ENCODE assay signal across 8 cellular contexts in the genomic region with DNA sequence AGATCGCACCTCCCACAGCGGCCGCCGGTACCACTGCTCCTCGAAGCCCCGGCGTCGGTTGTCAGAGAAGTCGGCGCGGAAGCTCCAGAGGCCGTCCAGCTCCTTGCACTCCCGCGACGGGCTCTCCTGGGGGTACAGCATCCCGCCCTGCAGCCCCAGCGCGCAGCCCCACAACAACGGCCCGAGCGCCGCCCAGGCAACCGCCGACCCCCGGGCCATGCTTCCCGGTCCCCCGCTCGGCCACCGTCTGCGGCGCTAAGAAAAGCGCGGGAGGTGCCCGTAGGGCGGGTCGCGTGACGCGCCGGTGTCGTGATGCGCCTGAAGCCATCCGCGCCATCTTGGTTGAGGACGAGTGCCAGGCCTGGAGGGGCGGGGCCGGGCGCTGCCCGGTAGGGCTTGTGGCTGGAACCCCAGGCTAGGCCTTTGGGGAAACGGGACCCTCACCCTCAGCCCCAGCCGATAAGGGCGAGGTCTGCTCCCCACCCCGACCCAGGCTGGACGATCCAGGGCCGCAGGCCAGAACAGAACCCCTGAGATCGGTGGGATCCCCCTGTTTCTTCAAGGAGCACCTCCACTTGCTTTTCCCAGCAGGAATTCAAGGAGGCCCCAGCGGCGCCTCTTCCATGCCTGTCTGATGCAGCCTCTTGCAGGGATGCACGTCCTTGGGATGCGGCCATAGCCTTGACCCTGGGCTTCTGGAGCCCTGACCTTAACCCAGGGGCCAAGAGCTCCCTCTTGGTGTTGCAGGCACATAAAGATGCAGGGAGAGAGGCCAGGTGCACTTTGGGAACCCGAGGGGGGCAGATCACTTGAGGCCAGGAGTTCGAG. TPM values are rescaled to one million over a fixed set of nuclear protein-coding genes. Genes with fewer than 3 reads are reported as not detected.
A peak's percentile ranks its signal among the peaks of the same experiment; 100 is the strongest.
DNase-seq lines count a peak whose midpoint lies in the region; ATAC-seq and TF ChIP-seq lines count a peak whose summit lies in the region.

GUSB (minus strand) TSS at position 249 of the 828 bp plus-strand sequence; CDS start at position 219, 30 bp downstream.

- H3K27me3 Mint-ChIP-seq in type B pancreatic cell: no peaks in the 10 kb centered on the region

- H3K36me3 Mint-ChIP-seq in type B pancreatic cell: no peaks in the 10 kb centered on the region

- 5% methylated on average over 62 of the region's 62 CpGs for WGBS in heart right ventricle, 2 donors

- no peaks in the 10 kb centered on the region for H3K9me3 ChIP-seq in heart right ventricle

- peaks cover 0 to 28% (median 21%) of the 10 kb centered on the region in 9 donors for H3K4me1 ChIP-seq in heart right ventricle

- intact Hi-C loops in T-helper 1 cell treated with Interleukin-12 subunit alpha and Interleukin-12 subunit beta and Interleukin-4 antibody, amounts not matched to agents 30 ng/mL and 1 ng/mL, for 36 hours (cut with micrococcal nuclease): loop anchor here (1.0 to 5.0 kb wide), 17 partner anchors 93 to 1675 kb away; partner anchors contain the start of genes ASL, KCTD7, TMEM248 and TYW1
- intact Hi-C loops in heart right ventricle (cut with DNase I): loop anchor here in 4 of 10 donors (10.0 kb wide), 2 partner anchors 93 to 107 kb away; partner anchors contain the start of genes VKORC1L1 (in 3 of the 4) and ASL (in 1 of the 4)
- intact Hi-C loops in posterior cingulate gyrus (cut with DNase I): loop anchor here (5.0 to 10.0 kb wide), 2 partner anchors 207 to 510 kb away; no protein-coding TSS in a partner anchor

- peak within 1 kb of the TSS; percentile 65 to 99 (median 91) for H3K4me3 ChIP-seq in heart right ventricle

- TF ChIP-seq CTCF in heart right ventricle (IDR thresholded peaks at IDR 0.05): no peak
- TF ChIP-seq CTCF in type B pancreatic cell (conservative IDR thresholded peaks at IDR 0.05): no peak

- DNase-seq in NCI-H1694 (lab: John Stamatoyannopoulos, UW) (peak; percentile 78), amniotic epithelial cell (ENCODE audit: low read depth) (peak; percentile 78), heart right ventricle (peak; percentile 93 to 94), posterior cingulate gyrus (peak; percentile 88 to 99 (median 95)), type B pancreatic cell (ENCODE audit: extremely low spot score, unreplicated experiment) (peak; percentile 93)

- no peaks in the 10 kb centered on the region for H3K9me3 Mint-ChIP-seq in type B pancreatic cell

- H3K27ac Mint-ChIP-seq in type B pancreatic cell: peak within 1 kb of the TSS; percentile 29

- peak; percentile 74 for ATAC-seq in HG02884 (IDR thresholded peaks at IDR 0.05; ENCODE audit: unreplicated experiment)
- peak; percentile 96 to 98 (median 97) for ATAC-seq in heart right ventricle

- peak; percentile 85 for TF ChIP-seq POLR2A in GM15510 (IDR thresholded peaks at IDR 0.05; ENCODE audit: borderline replicate concordance, extremely low read depth, insufficient read length)

- peak within 1 kb of the TSS; percentile 78 for H3K4me3 Mint-ChIP-seq in type B pancreatic cell

- peak within 1 kb of the TSS; percentile 25 to 96 (median 89) for H3K27ac ChIP-seq in heart right ventricle

- no peaks in the 10 kb centered on the region for H3K27me3 ChIP-seq in heart right ventricle

- H3K36me3 ChIP-seq in heart right ventricle: peaks cover 0 to 31% (median 0%) of the 10 kb centered on the region in 9 donors

- no peaks in the 10 kb centered on the region for H3K4me1 Mint-ChIP-seq in type B pancreatic cell (ENCODE audit: unreplicated experiment)

RNA-seq across cellular contexts. Expression of gene GUSB, which starts in this region (rescaled TPM):
- total RNA-seq in T-helper 1 cell treated with Interleukin-12 subunit alpha and Interleukin-12 subunit beta and Interleukin-4 antibody, amounts not matched to agents 30 ng/mL and 1 ng/mL, for 36 hours: 57.7 and 59.9 TPM in 2 replicates
- 10 to 100 TPM; 10.8 to 30.6 (median 15.6) TPM for total RNA-seq in heart right ventricle
- 10 to 100 TPM; 25.3 to 28.0 TPM for polyA plus RNA-seq in heart right ventricle
- total RNA-seq in type B pancreatic cell (ENCODE audit: low replicate concordance): 46.6 and 53.8 TPM in 2 replicates

Comparison
In these comparisons a context has a peak if more than half of its experiments do, and no peak if none do; other contexts are left out.
1. Peak in every context shown above with its lines: DNase-seq, ATAC-seq, H3K4me3 ChIP-seq and H3K27ac ChIP-seq.